8 cellular contexts compared by ENCODE assay signal in the genomic region with DNA sequence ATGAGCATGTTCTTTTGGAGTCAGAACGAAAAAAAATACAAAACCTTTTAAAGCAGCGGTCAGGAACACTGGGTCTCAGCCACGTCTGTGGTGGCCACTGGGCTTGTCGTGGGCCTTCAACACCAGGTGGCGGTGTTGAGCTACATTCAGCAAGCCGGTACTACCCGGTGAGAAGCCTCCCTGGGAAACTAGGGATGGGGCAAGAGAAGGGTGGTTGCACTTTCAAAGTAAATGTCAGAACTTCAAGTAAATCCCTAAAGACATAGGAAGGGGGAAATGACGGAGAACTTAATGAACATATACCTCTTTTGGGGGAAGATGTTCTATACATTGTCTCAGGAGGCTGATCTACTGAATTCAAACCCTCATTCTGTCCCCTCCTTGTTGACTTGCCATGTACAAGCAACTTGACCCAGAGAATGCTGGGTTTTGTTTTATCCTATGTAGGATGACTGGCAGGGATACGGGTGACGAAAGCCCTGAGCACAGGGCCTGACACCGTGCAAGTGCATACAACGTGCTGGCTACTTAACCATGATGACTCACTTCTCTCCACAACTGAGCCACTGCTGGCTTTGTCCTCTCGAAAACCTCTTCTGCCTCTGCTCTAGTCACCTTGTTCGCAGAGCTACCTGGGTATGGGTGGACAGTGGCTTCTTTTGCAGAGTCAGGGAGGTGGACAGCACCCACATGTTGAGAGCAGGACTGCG. TPM values are rescaled to one million over a fixed set of nuclear protein-coding genes. Genes with fewer than 3 reads are reported as not detected.
DNase-seq lines count a peak whose midpoint lies in the region; ATAC-seq, FAIRE-seq and TF ChIP-seq lines count a peak whose summit lies in the region.

No MANE protein-coding gene starts in this region.

- peaks cover 19% of the 10 kb centered on the region for H3K4me1 ChIP-seq in A549

- H3K36me3 Mint-ChIP-seq in memory B cell, result no peaks in the 10 kb centered on the region

- WGBS in A549 (ENCODE audit: missing lambda C conversion rate), result 13% methylated on average over 15 of the region's 15 CpGs

- no peak for TF ChIP-seq POLR2A in A549 (IDR thresholded peaks at IDR 0.05; ENCODE audit: low read length)

- no peak for TF ChIP-seq EP300 in A549 (IDR thresholded peaks at IDR 0.05)

- no peak overlapping the region for H3K4me3 ChIP-seq in A549

- ATAC-seq in A549 (peak; percentile 89 to 92), GM18511 (IDR thresholded peaks at IDR 0.05; ENCODE audit: unreplicated experiment) (peak; percentile 83), HG03175 (IDR thresholded peaks at IDR 0.05; ENCODE audit: unreplicated experiment) (peak; percentile 64), memory B cell (ENCODE audit: low read depth) (peak; percentile 78)

- no peaks in the 10 kb centered on the region for H3K9me3 Mint-ChIP-seq in memory B cell

- peak; percentile 13 for FAIRE-seq in A549 (lab: Jason Lieb, UNC)

- peak; percentile 92 to 97 for TF ChIP-seq RAD21 in A549 (conservative IDR thresholded peaks at IDR 0.05 in 1 of 2, IDR thresholded peaks at IDR 0.05 in 1 of 2)

- H3K4me1 Mint-ChIP-seq in memory B cell, result peaks cover 2% of the 10 kb centered on the region

- peak overlapping the region; percentile 26 to 55; a peak in 5 of 6 replicates for H3K27ac ChIP-seq in A549

- POLR2A ChIA-PET in A549 (lab: Yijun Ruan, JAX), result no interaction called here

- DNase-seq in A549 (ENCODE audit: low read depth in 1 of 2, low spot score in 1 of 2), result peak; percentile 80 to 84
- DNase-seq in NCI-H748 treated with DMSO at 0.1 percent for 48 hours (lab: John Stamatoyannopoulos, UW), result peak; percentile 2
- peak; percentile 77 to 81 for DNase-seq in activated CD4-positive, alpha-beta T cell treated with anti-CD3 and anti-CD28 coated beads, Interleukin-2, amount 50 U/mL, for 48 hours
- peak; percentile 36 for DNase-seq in effector CD8-positive, alpha-beta T cell (lab: John Stamatoyannopoulos, UW)
- peak; percentile 27 to 64 for DNase-seq in memory B cell (ENCODE audit: low spot score in 2 of 2)
- DNase-seq in stimulated activated CD8-positive, alpha-beta memory T cell treated with anti-CD3 and anti-CD28 coated beads, Interleukin-15, amount 100 ng/mL, for 1 hour (ENCODE audit: low read depth), result peak; percentile 29

- no peak overlapping the region for H3K4me3 Mint-ChIP-seq in memory B cell

- CTCF ChIA-PET in A549 (lab: Yijun Ruan, JAX), result interaction anchor here (0.6 to 5.0 kb wide), 34 partner anchors 9 to 889 kb away, joined by 3 to 31 read pairs (median 4); no protein-coding TSS in a partner anchor

- H3K27me3 Mint-ChIP-seq in memory B cell, result peaks cover 11% of the 10 kb centered on the region

- H3K27ac Mint-ChIP-seq in memory B cell, result no peak overlapping the region

- peak overlapping the region; percentile 67 for H3K4me2 ChIP-seq in A549

- no peaks in the 10 kb centered on the region for H3K9me3 ChIP-seq in A549

- peak; percentile 96 for TF ChIP-seq CTCF in A549 (IDR thresholded peaks at IDR 0.05)

TF ChIP-seq in A549, 52 proteins besides CTCF, POLR2A, EP300 and RAD21:
- TF ChIP-seq MAX (IDR thresholded peaks at IDR 0.05), result 0 out of 2 replicates have a peak, but pooled peaks have one; percentile 39
- TF ChIP-seq MAFK (IDR thresholded peaks at IDR 0.05; ENCODE audit: partially characterized antibody), result no peak
- no peak for TF ChIP-seq TFCP2L1 (CRISPR knock-in tag; IDR thresholded peaks at IDR 0.05)
- TF ChIP-seq HOXA7 (CRISPR knock-in tag; IDR thresholded peaks at IDR 0.05), result no peak
- TF ChIP-seq SMC3 (IDR thresholded peaks at IDR 0.05), result peak; percentile 96
- TF ChIP-seq USF2 (IDR thresholded peaks at IDR 0.05), result no peak
- no peak for TF ChIP-seq CHD2 (IDR thresholded peaks at IDR 0.05; ENCODE audit: low read length, partially characterized antibody)
- TF ChIP-seq NFE2L2 (conservative IDR thresholded peaks at IDR 0.05; ENCODE audit: low read length), result no peak
- peak; percentile 4; the same call in 1 of the 2 replicates for TF ChIP-seq FOSL2 (IDR thresholded peaks at IDR 0.05)
- TF ChIP-seq FOSL2 (CRISPR knock-in tag; IDR thresholded peaks at IDR 0.05), result peak; percentile 49; the same call in 1 of the 2 replicates
- no peak for TF ChIP-seq JUN (IDR thresholded peaks at IDR 0.05)
- no peak for TF ChIP-seq RNF2 (IDR thresholded peaks at IDR 0.05; ENCODE audit: borderline replicate concordance, low read depth)
- TF ChIP-seq CHD4 (IDR thresholded peaks at IDR 0.05; ENCODE audit: borderline replicate concordance), result no peak
- no peak for TF ChIP-seq ZNF302 (CRISPR knock-in tag; IDR thresholded peaks at IDR 0.05)
- no peak for TF ChIP-seq FOSB (CRISPR knock-in tag; IDR thresholded peaks at IDR 0.05)
- no peak for TF ChIP-seq HDAC2 (IDR thresholded peaks at IDR 0.05)

RNA-seq across cellular contexts. Expression of gene BAMBI, which starts 49.0 kb away (rescaled TPM):
- 40.5 and 60.8 TPM in 2 replicates for polyA plus RNA-seq in A549 (2011; rRNA removed)
- polyA plus RNA-seq in A549 (2012; cell fraction: cytosol; rRNA removed), result 20.6 and 25.0 TPM in 2 replicates
- 24.3 and 33.2 TPM in 2 replicates for polyA plus RNA-seq in A549 (2012; cell fraction: nucleus; rRNA removed)
- 23.2 to 26.1 TPM (median 25.6 TPM) in 3 replicates for polyA plus RNA-seq in A549 (2017; fragmentation: RNase III; extraction: RNeasy Plus Mini Kit Qiagen cat#74134 plus additional on column Dnase treatment)
- 25.2 and 32.9 TPM in 2 replicates for polyA minus RNA-seq in A549 (2011; rRNA and poly(A)+ RNA removed)

Comparison
In these comparisons a context has a peak if more than half of its experiments do, and no peak if none do; other contexts are left out.
1. DNase-seq: peak in every context shown above with its lines; median percentile 82 in A549; 79 in activated CD4-positive, alpha-beta T cell treated with anti-CD3 and anti-CD28 coated beads, Interleukin-2, amount 50 U/mL, for 48 hours; 46 in memory B cell; 36 in effector CD8-positive, alpha-beta T cell; 29 in stimulated activated CD8-positive, alpha-beta memory T cell treated with anti-CD3 and anti-CD28 coated beads, Interleukin-15, amount 100 ng/mL, for 1 hour; 2 in NCI-H748 treated with DMSO at 0.1 percent for 48 hours.